8 cellular contexts compared by ENCODE assay signal in the genomic region with DNA sequence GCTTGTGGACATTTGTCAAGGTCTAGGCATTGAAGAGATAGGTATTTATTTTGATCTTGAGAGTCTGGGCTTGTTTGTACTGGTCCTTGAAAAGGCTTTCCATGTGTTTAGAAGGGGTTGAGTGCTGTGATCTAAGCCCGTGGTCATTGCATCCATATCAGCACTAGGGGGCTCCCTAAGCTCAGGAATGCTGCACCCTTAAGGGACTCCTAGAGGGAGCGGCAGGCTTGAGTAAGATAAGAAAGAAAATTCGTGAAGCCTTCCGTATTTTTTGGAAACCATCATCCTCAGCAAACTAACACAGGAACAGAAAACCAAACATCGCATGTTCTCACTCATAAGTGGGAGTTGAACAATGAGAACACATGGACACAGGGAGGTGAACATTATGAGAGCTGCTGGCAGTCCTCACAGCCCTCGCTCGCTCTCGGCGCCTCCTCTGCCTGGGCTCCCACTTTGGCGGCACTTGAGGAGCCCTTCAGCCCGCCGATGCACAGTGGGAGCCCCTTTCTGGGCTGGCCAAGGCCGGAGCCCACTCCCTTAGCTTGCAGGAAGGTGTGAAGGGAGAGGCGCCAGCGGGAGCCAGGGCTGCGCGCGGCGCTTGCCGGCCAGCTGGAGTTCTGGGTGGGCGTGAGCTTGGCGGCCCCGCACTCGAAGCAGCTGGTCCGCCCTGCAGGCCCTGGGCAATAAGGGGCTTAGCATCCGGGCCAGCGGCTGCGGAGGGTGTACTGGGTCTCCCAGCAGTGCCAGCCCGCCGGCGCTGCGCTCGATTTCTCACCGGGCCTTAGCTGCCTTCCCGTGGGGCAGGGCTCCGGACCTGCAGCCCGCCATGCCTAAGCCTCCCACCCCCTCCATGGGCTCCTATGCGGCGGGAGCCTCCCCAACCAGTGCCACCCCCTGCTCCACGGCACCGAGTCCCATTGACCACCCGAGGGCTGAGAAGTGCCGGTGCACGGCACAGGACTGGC.
A peak's percentile ranks its signal among the peaks of the same experiment; 100 is the strongest.
DNase-seq lines count a peak whose midpoint lies in the region; ATAC-seq and TF ChIP-seq lines count a peak whose summit lies in the region.
"Not testable (repeated sequence)": the region's sequence is repeated elsewhere in the genome, so short reads cannot be mapped to it uniquely, and the experiment has no call there.

No MANE protein-coding gene starts in this region.

- H3K9me3 Mint-ChIP-seq in stimulated activated naive B cell treated with anti-CD40 and anti-IgM and Interleukin-4, amounts not matched to agents 10 μg/mL and 1 μg/mL and 100 μg/mL, for 72 hours, result not testable (repeated sequence)

- DNase-seq in DMS53 (lab: John Stamatoyannopoulos, UW) (peak; percentile 88), LNCaP clone FGC (ENCODE audit: low read depth) (peak; percentile 27), RPMI7951 (ENCODE audit: low read depth) (peak; percentile 51), T47D (ENCODE audit: low read depth in 1 of 2, low spot score in 1 of 2) (peak; percentile 18 to 54), iPS-NIHi11 (ENCODE audit: low spot score) (peak; percentile 62)
- DNase-seq in stimulated activated naive B cell treated with anti-CD40 and anti-IgM and Interleukin-4, amounts not matched to agents 10 μg/mL and 1 μg/mL and 100 μg/mL, for 72 hours, result not testable (repeated sequence)

- ATAC-seq in GM18907 (IDR thresholded peaks at IDR 0.05; ENCODE audit: unreplicated experiment) (peak; percentile 81), HG02759 (IDR thresholded peaks at IDR 0.05; ENCODE audit: unreplicated experiment) (peak; percentile 78)
- ATAC-seq in stimulated activated naive B cell treated with anti-CD40 and anti-IgM and Interleukin-4, amounts not matched to agents 10 μg/mL and 1 μg/mL and 100 μg/mL, for 72 hours (replicated peaks), result peak; percentile 49 to 63

- not testable (repeated sequence) for H3K4me1 Mint-ChIP-seq in stimulated activated naive B cell treated with anti-CD40 and anti-IgM and Interleukin-4, amounts not matched to agents 10 μg/mL and 1 μg/mL and 100 μg/mL, for 72 hours

- not testable (repeated sequence) for H3K27ac Mint-ChIP-seq in stimulated activated naive B cell treated with anti-CD40 and anti-IgM and Interleukin-4, amounts not matched to agents 10 μg/mL and 1 μg/mL and 100 μg/mL, for 72 hours

- H3K27me3 Mint-ChIP-seq in stimulated activated naive B cell treated with anti-CD40 and anti-IgM and Interleukin-4, amounts not matched to agents 10 μg/mL and 1 μg/mL and 100 μg/mL, for 72 hours, result not testable (repeated sequence)

- in situ Hi-C loops in T47D (cut with HindIII; ENCODE audit: low pct_unique_long_range_greater_than_20kb, low sequenced_read_pairs), result not testable (repeated sequence)

- peak overlapping the region; percentile 21; the same call in 1 of the 2 replicates for H3K4me3 ChIP-seq in LNCaP clone FGC (ENCODE audit: low read depth, low read length)

- not testable (repeated sequence) for H3K4me3 Mint-ChIP-seq in stimulated activated naive B cell treated with anti-CD40 and anti-IgM and Interleukin-4, amounts not matched to agents 10 μg/mL and 1 μg/mL and 100 μg/mL, for 72 hours

- peak; percentile 83 for TF ChIP-seq CTCF in LNCaP clone FGC (IDR thresholded peaks at IDR 0.05; ENCODE audit: control insufficient read depth, extremely low read depth, insufficient read depth)

- H3K36me3 Mint-ChIP-seq in stimulated activated naive B cell treated with anti-CD40 and anti-IgM and Interleukin-4, amounts not matched to agents 10 μg/mL and 1 μg/mL and 100 μg/mL, for 72 hours, result not testable (repeated sequence)
